8 cellular contexts compared by ENCODE assay signal in the genomic region with DNA sequence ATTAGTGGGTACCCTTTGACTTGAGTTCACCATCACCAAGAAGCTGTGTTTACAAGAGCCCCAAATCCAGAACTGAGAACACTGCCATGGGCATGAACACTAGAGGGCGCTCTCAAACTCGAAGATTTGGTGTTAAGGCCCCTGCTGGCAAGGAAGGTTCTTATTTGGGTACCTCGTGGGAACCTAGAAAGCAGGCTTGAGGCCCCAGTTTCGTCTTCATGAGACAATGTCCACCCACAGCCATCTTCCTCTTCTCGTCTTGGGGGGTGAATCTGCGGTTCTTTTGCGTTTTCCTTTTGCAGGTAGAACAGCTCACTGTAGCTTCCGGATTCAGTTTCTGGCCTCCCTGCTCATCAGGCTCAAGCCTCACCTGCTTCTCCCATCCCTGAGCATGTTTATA.
DNase-seq lines count a peak whose midpoint lies in the region; ATAC-seq, FAIRE-seq and TF ChIP-seq lines count a peak whose summit lies in the region.

No MANE protein-coding gene starts in this region.

- DNase-seq in EH (ENCODE audit: low read depth) (peak; percentile 59), NT2/D1 (ENCODE audit: low read depth, low spot score) (peak; percentile 64), astrocyte of the cerebellum (ENCODE audit: low read depth) (no peak), keratinocyte (ENCODE audit: low read depth, low spot score) (peak; percentile 50), stromal cell of bone marrow (ENCODE audit: low read depth) (peak; percentile 41), frontal cortex (ENCODE audit: low spot score in 2 of 2) (no peak)

- no peaks in the 10 kb centered on the region for H3K36me3 ChIP-seq in NT2/D1 (ENCODE audit: insufficient read depth, insufficient read length, low read length)
- no peaks in the 10 kb centered on the region for H3K36me3 ChIP-seq in keratinocyte (ENCODE audit: control insufficient read depth in 2 of 2, extremely low read depth in 1 of 2, insufficient read depth in 2 of 2, low read length in 2 of 2)

- TF ChIP-seq CTCF in astrocyte of the cerebellum (IDR thresholded peaks at IDR 0.05; ENCODE audit: low read depth, low read length, missing control alignments) (peak; percentile 63), keratinocyte (optimal IDR thresholded peaks at IDR 0.05 in 1 of 3, IDR thresholded peaks at IDR 0.05 in 1 of 3, conservative IDR thresholded peaks at IDR 0.05 in 1 of 3; ENCODE audit: extremely low read depth in 1 of 3, insufficient read depth in 2 of 3, low read length in 3 of 3) (peak; percentile 79 to 92 (median 88))

- in situ Hi-C loops in astrocyte of the cerebellum (cut with HindIII; ENCODE audit: low sequenced_read_pairs), result no loop called here

- no peak overlapping the region for H2AFZ ChIP-seq in keratinocyte (ENCODE audit: control insufficient read depth, low read length)

- H3K27me3 ChIP-seq in NT2/D1 (ENCODE audit: insufficient read depth, insufficient read length) (no peaks in the 10 kb centered on the region), keratinocyte (ENCODE audit: control insufficient read depth, extremely low read depth, insufficient read depth, low read length) (no peaks in the 10 kb centered on the region)

- H3K9me3 ChIP-seq in NT2/D1 (ENCODE audit: insufficient read depth, low read length), result no peaks in the 10 kb centered on the region
- no peaks in the 10 kb centered on the region for H3K9me3 ChIP-seq in keratinocyte (ENCODE audit: control insufficient read depth, low read depth, low read length)

- no peak overlapping the region for H3K27ac ChIP-seq in keratinocyte (ENCODE audit: control insufficient read depth, insufficient read depth, low read length)

- H3K4me3 ChIP-seq in NT2/D1 (ENCODE audit: insufficient read length, low read depth), result no peak overlapping the region
- no peak overlapping the region for H3K4me3 ChIP-seq in astrocyte of the cerebellum (ENCODE audit: low read depth, low read length)
- H3K4me3 ChIP-seq in keratinocyte (ENCODE audit: control insufficient read depth in 2 of 3, extremely low read depth in 1 of 3, insufficient read depth in 2 of 3, low read depth in 1 of 3, low read length in 3 of 3), result no peak overlapping the region

- dilution Hi-C loops in keratinocyte (cut with MboI; ENCODE audit: extremely low pct_ligation_motif_present, low sequenced_read_pairs), result loop anchor here (25.0 kb wide), 1 partner anchor 125 kb away; no protein-coding TSS in a partner anchor

- peak; percentile 86 for FAIRE-seq in keratinocyte (lab: Jason Lieb, UNC)
- no peak for FAIRE-seq in frontal cortex (lab: Jason Lieb, UNC)

- H3K9ac ChIP-seq in NT2/D1 (ENCODE audit: insufficient read length, low read depth) (no peak overlapping the region), keratinocyte (ENCODE audit: control insufficient read depth, extremely low read depth, insufficient read depth, low read length) (no peak overlapping the region)

- H3K9me1 ChIP-seq in keratinocyte (ENCODE audit: control insufficient read depth, extremely low read depth, insufficient read depth, low read length), result no peaks in the 10 kb centered on the region

- H3K4me2 ChIP-seq in keratinocyte (ENCODE audit: control insufficient read depth, extremely low read depth, insufficient read depth, low read depth, low read length), result no peak overlapping the region

- ATAC-seq in GM19397 (IDR thresholded peaks at IDR 0.05; ENCODE audit: unreplicated experiment), result peak; percentile 53
- peak; percentile 85 for ATAC-seq in HG03354 (IDR thresholded peaks at IDR 0.05; ENCODE audit: poor library complexity, severe bottlenecking, unreplicated experiment)

- H4K20me1 ChIP-seq in keratinocyte (ENCODE audit: control insufficient read depth, extremely low read depth, insufficient read depth, low read length), result no peaks in the 10 kb centered on the region

- H3K79me2 ChIP-seq in keratinocyte (ENCODE audit: control insufficient read depth, insufficient read depth, low read length), result no peaks in the 10 kb centered on the region

- H3K4me1 ChIP-seq in NT2/D1 (ENCODE audit: insufficient read depth, insufficient read length), result no peaks in the 10 kb centered on the region
- H3K4me1 ChIP-seq in keratinocyte (ENCODE audit: control insufficient read depth, extremely low read depth, insufficient read depth, low read length), result peaks cover 7% of the 10 kb centered on the region

Comparison
In these comparisons a context has a peak if more than half of its experiments do, and no peak if none do; other contexts are left out.
1. DNase-seq: peak in EH (single experiment), NT2/D1 (single experiment), keratinocyte (single experiment) and stromal cell of bone marrow (single experiment); none in astrocyte of the cerebellum (single experiment) and frontal cortex (0 of 2).